Comparison of ENCODE assay signal across 9 cellular contexts in the genomic region with DNA sequence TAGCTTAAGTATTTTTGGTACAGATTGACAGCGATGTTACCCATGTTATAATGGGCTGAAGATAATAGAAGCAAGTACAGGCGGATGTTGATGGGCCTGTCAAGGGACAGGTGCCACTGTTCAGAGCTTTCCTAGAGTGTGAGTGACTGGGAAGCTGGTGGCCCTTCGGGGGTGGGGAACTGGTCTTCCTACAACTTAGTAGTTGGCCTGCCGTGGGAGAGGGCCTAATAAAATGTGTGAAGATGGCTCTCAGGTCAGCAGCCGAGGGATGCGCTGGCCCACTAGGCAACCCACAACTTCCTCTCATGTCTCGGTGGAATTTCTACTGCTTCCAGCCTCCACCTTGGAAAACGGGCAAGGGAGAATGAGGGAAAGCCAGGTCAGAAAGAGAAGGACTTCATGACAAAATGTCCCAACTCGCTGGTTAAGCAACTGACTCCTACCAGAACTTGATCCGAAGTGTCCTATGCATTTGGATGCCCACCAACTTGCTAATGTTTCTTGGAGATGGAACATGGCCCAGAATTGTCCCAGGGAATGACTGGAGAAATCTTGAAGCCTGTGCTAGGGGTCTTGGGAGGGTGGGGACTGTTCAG. TPM values are rescaled to one million over a fixed set of nuclear protein-coding genes. Genes with fewer than 3 reads are reported as not detected.
A peak's percentile ranks its signal among the peaks of the same experiment; 100 is the strongest.
DNase-seq lines count a peak whose midpoint lies in the region; ATAC-seq, FAIRE-seq and TF ChIP-seq lines count a peak whose summit lies in the region.
"Had no signal": no experiment of that assay in that cellular context is flagged by ENCODE, and none has a peak within 500 bp of the region (broad histone marks: within the 10 kb centered on the region; RNA-seq: fewer than 3 reads in every experiment).

No MANE protein-coding gene starts in this region.

- no peak overlapping the region for H3K9ac ChIP-seq in H1 (replicated peaks in 1 of 4; ENCODE audit: extremely low read depth in 1 of 4, low read depth in 3 of 4, low read length in 3 of 4)

- ATAC-seq in GM18498 (IDR thresholded peaks at IDR 0.05; ENCODE audit: unreplicated experiment) (no peak), GM21619 (IDR thresholded peaks at IDR 0.05; ENCODE audit: unreplicated experiment) (no peak)

- TF ChIP-seq POLR2A in NB4 (IDR thresholded peaks at IDR 0.05; ENCODE audit: extremely low read depth, insufficient read length) (no peak), H1 (IDR thresholded peaks at IDR 0.05; ENCODE audit: control extremely low read depth in 1 of 2, low read depth in 2 of 2, low read length in 2 of 2) (no peak)

- no peaks in the 10 kb centered on the region for H3K79me2 ChIP-seq in H1 (ENCODE audit: control insufficient read depth in 1 of 2, insufficient read depth in 2 of 2, low read length in 2 of 2)
- peaks cover 43% of the 10 kb centered on the region for H3K79me2 ChIP-seq in osteoblast (ENCODE audit: insufficient read depth, low read length)

- WGBS in H1 (ENCODE audit: extremely low coverage in 1 of 2, insufficient coverage in 1 of 2, insufficient read length in 1 of 2, insufficient replicate concordance in 2 of 2, low coverage in 1 of 2, low lambda C conversion rate in 2 of 2, missing lambda C conversion rate in 1 of 2), 2 experiments = 94% methylated on average over 10 of the region's 10 CpGs; no CpG with 5 or more reads in 1 of the 2 experiments

- peaks cover 2% of the 10 kb centered on the region; the same call in 1 of the 2 replicates for H3K79me1 ChIP-seq in H1 (ENCODE audit: low read depth, low read length)

- H3K4me2 ChIP-seq in H1 (ENCODE audit: insufficient read depth in 1 of 2, low read depth in 2 of 2, low read length in 2 of 2) = peak overlapping the region; percentile 71 to 75
- peak overlapping the region; percentile 92 for H3K4me2 ChIP-seq in osteoblast (ENCODE audit: insufficient read depth, low read length)

- H3K56ac ChIP-seq in H1 (replicated peaks; ENCODE audit: insufficient read length, low read depth, low read length) = no peak overlapping the region

- H3K27me3 ChIP-seq in CD4-positive, alpha-beta memory T cell (ENCODE audit: insufficient read depth, low read length) = no peaks in the 10 kb centered on the region
- H3K27me3 ChIP-seq in H1 (replicated peaks in 1 of 4; ENCODE audit: control insufficient read depth in 3 of 4, extremely low read depth in 1 of 4, insufficient read depth in 3 of 4, low read length in 3 of 4) = peaks cover 0 to 8% (median 6%) of the 10 kb centered on the region in 4 experiments; a peak in 4 of 7 replicates
- H3K27me3 ChIP-seq in osteoblast (ENCODE audit: insufficient read depth, low read length) = no peaks in the 10 kb centered on the region

- H3K9me3 ChIP-seq in CD4-positive, alpha-beta memory T cell (ENCODE audit: control insufficient read depth in 1 of 2, low read length in 2 of 2) = no peaks in the 10 kb centered on the region
- H3K9me3 ChIP-seq in H1 (ENCODE audit: insufficient read depth in 2 of 2, low read depth in 1 of 2, low read length in 1 of 2) (no peaks in the 10 kb centered on the region), osteoblast (ENCODE audit: low read depth, low read length) (no peaks in the 10 kb centered on the region)
- H3K9me3 ChIP-seq: mucosa of descending colon had no signal

- peak overlapping the region; percentile 30 to 56 for H3K4me3 ChIP-seq in CD4-positive, alpha-beta memory T cell (ENCODE audit: low read length in 2 of 2)
- peak overlapping the region; percentile 78 for H3K4me3 ChIP-seq in NB4 (ENCODE audit: low read depth, low read length)
- peak overlapping the region in 2 of 4 experiments; percentile 56 to 83; a peak in 3 of 8 replicates for H3K4me3 ChIP-seq in H1 (ENCODE audit: extremely low read depth in 1 of 4, insufficient read depth in 2 of 4, low read depth in 3 of 4, low read length in 4 of 4)
- peak overlapping the region; percentile 85 for H3K4me3 ChIP-seq in osteoblast (ENCODE audit: insufficient read depth, low read length)

- CTCF ChIA-PET in CD4-positive, alpha-beta memory T cell (lab: Charles Lee; ENCODE audit: partially characterized antibody) = interaction anchor here (0.7 to 2.8 kb wide), 7 partner anchors 36 to 816 kb away, joined by 3 to 11 read pairs (median 3); a partner anchor contains a TSS
- CTCF ChIA-PET in H1 (lab: Charles Lee; ENCODE audit: partially characterized antibody) = interaction anchor here (1.0 to 1.8 kb wide), 6 partner anchors 8 to 37 kb away, joined by 3 to 7 read pairs (median 4); no protein-coding TSS in a partner anchor

- H3K4me3 Mint-ChIP-seq in CD4-positive, alpha-beta memory T cell = peak overlapping the region; percentile 70 to 90 (median 84)

- H3K27ac Mint-ChIP-seq in CD4-positive, alpha-beta memory T cell = peak overlapping the region; percentile 67 to 92 (median 83)

- TF ChIP-seq RAD21 in H1 (IDR thresholded peaks at IDR 0.05 in 1 of 2, conservative IDR thresholded peaks at IDR 0.05 in 1 of 2; ENCODE audit: low read depth in 2 of 2, low read length in 2 of 2) = no peak

- no peak overlapping the region for H2BK15ac ChIP-seq in H1 (ENCODE audit: low read length)

- H3K4ac ChIP-seq in H1 (replicated peaks; ENCODE audit: insufficient read length, low read depth, low read length) = no peak overlapping the region

- H3K36me3 Mint-ChIP-seq in CD4-positive, alpha-beta memory T cell = peaks cover 21 to 29% of the 10 kb centered on the region in 2 donors

- no peak overlapping the region for H2BK20ac ChIP-seq in H1 (ENCODE audit: low read length)

- peaks cover 30% of the 10 kb centered on the region for H3K4me1 ChIP-seq in CD4-positive, alpha-beta memory T cell (ENCODE audit: insufficient read depth, low read length)
- H3K4me1 ChIP-seq in H1 (replicated peaks in 1 of 4; ENCODE audit: control insufficient read depth in 3 of 4, insufficient read depth in 4 of 4, low read length in 3 of 4) (peaks cover 0 to 9% (median 1%) of the 10 kb centered on the region in 4 experiments; a peak in 1 of 7 replicates), osteoblast (ENCODE audit: insufficient read depth, low read length) (peaks cover 22% of the 10 kb centered on the region)

- H4K91ac ChIP-seq in H1 (replicated peaks; ENCODE audit: insufficient read length, low read length) = no peak overlapping the region

- H3K27me3 Mint-ChIP-seq in CD4-positive, alpha-beta memory T cell = no peaks in the 10 kb centered on the region

- no peak overlapping the region for H3K18ac ChIP-seq in H1 (ENCODE audit: extremely low read depth, low read length)

- no peak overlapping the region for H3K23ac ChIP-seq in H1 (ENCODE audit: insufficient read length)

- no peak overlapping the region for H2BK5ac ChIP-seq in H1 (ENCODE audit: low read depth, low read length)

- TF ChIP-seq EP300 in H1 (IDR thresholded peaks at IDR 0.05; ENCODE audit: borderline replicate concordance in 1 of 2, low read depth in 2 of 2, low read length in 2 of 2) = no peak

- H3K4me1 Mint-ChIP-seq in CD4-positive, alpha-beta memory T cell = peaks cover 21 to 55% (median 33%) of the 10 kb centered on the region in 4 donors

- H3K9me3 Mint-ChIP-seq in CD4-positive, alpha-beta memory T cell = no peaks in the 10 kb centered on the region

- no peak overlapping the region for H2AFZ ChIP-seq in H1 (ENCODE audit: low read length)
- no peak overlapping the region for H2AFZ ChIP-seq in osteoblast (ENCODE audit: low read length)

- peaks cover 4% of the 10 kb centered on the region for H3K36me3 ChIP-seq in CD4-positive, alpha-beta memory T cell (ENCODE audit: insufficient read depth, low read length)
- H3K36me3 ChIP-seq in H1 (ENCODE audit: control insufficient read depth in 2 of 4, insufficient read depth in 4 of 4, low read length in 3 of 4) = peaks cover 0 to 8% (median 3%) of the 10 kb centered on the region in 4 experiments; a peak in 3 of 8 replicates
- peaks cover 35% of the 10 kb centered on the region for H3K36me3 ChIP-seq in osteoblast (ENCODE audit: insufficient read depth, low read length)

- intact Hi-C loops in CD4-positive, alpha-beta memory T cell (cut with micrococcal nuclease) = no loop called here

- POLR2A ChIA-PET in CD4-positive, alpha-beta memory T cell (lab: Charles Lee; ENCODE audit: partially characterized antibody) = interaction anchor here (1.0 to 4.6 kb wide), 14 partner anchors 9 to 285 kb away, joined by 3 to 29 read pairs (median 5); a partner anchor contains a TSS
- POLR2A ChIA-PET in H1 (lab: Charles Lee; ENCODE audit: partially characterized antibody) = interaction anchor here (0.7 to 2.1 kb wide), 4 partner anchors 12 to 29 kb away, joined by 3 to 6 read pairs (median 4); no protein-coding TSS in a partner anchor

- H2AK5ac ChIP-seq in H1 (ENCODE audit: low read depth, low read length) = no peak overlapping the region

- H3K27ac ChIP-seq in CD4-positive, alpha-beta memory T cell (ENCODE audit: low read depth, low read length) = peak overlapping the region; percentile 66
- H3K27ac ChIP-seq in H1 (ENCODE audit: low read depth, low read length) (no peak overlapping the region), osteoblast (ENCODE audit: low read depth, low read length) (no peak overlapping the region)

- TF ChIP-seq CTCF in NB4 (IDR thresholded peaks at IDR 0.05; ENCODE audit: low read depth, low read length) (no peak), H1 (IDR thresholded peaks at IDR 0.05; ENCODE audit: control extremely low read depth in 1 of 3, insufficient read depth in 1 of 3, low read depth in 1 of 3, low read length in 3 of 3) (no peak), osteoblast (IDR thresholded peaks at IDR 0.05; ENCODE audit: extremely low read depth, low read depth, low read length) (no peak)

- H4K20me1 ChIP-seq in H1 (replicated peaks in 1 of 2; ENCODE audit: control insufficient read depth in 1 of 2, insufficient read depth in 2 of 2, low read length in 2 of 2) (no peaks in the 10 kb centered on the region), osteoblast (ENCODE audit: insufficient read depth, low read length) (peaks cover 12% of the 10 kb centered on the region)

- H3K23me2 ChIP-seq in H1 (ENCODE audit: low read depth, low read length) = peaks cover 2% of the 10 kb centered on the region; the same call in 1 of the 2 replicates

- no peak for FAIRE-seq in H1 (lab: Jason Lieb, UNC)

- no peak overlapping the region for H3K14ac ChIP-seq in H1 (ENCODE audit: insufficient read length)

- no peak for DNase-seq in CD4-positive, alpha-beta memory T cell
- peak; percentile 25 for DNase-seq in NB4 (ENCODE audit: low read depth)
- DNase-seq in H1 (ENCODE audit: low read depth in 1 of 2, low spot score in 2 of 2) = no peak
- DNase-seq in osteoblast (ENCODE audit: insufficient read length, low spot score, missing footprints) = no peak
- no peak for DNase-seq in NCI-H2171 (lab: John Stamatoyannopoulos, UW)
- DNase-seq in KG1 (lab: John Stamatoyannopoulos, UW) = no peak

- H4K5ac ChIP-seq in H1 (ENCODE audit: insufficient read length, low read depth, low read length) = no peak overlapping the region

- H4K8ac ChIP-seq in H1 (ENCODE audit: extremely low read depth, insufficient read depth, low read length) = no peak overlapping the region

- no peak overlapping the region for H2BK120ac ChIP-seq in H1 (replicated peaks; ENCODE audit: low read depth, low read length)

- H2BK12ac ChIP-seq in H1 (ENCODE audit: low read depth, low read length) = no peak overlapping the region

RNA-seq across cellular contexts. Expression of a gene that starts 1.4 kb away (rescaled TPM):
- 10 to 100 TPM; 20.9 to 24.1 TPM for total RNA-seq in CD4-positive, alpha-beta memory T cell
- polyA plus RNA-seq in CD4-positive, alpha-beta memory T cell = 10 to 100 TPM; 34.4 to 54.9 TPM
- 31.0 and 34.2 TPM in 2 replicates for total RNA-seq in H1 (2021; fragmentation: NEBNext Ultra II Directional; extraction: Animal tissue kit (Norgen Biotek cat#: 25700))
- polyA plus RNA-seq in H1 (2011; rRNA removed) = 14.4 and 19.4 TPM in 2 replicates
- polyA plus RNA-seq in H1 (2011; cell fraction: cytosol; rRNA removed) = 18.8 TPM
- 14.0 TPM for polyA plus RNA-seq in H1 (2011; cell fraction: nucleus; rRNA removed)
- polyA plus RNA-seq in H1 (2012, experiment 1 of 2) = 33.1 to 37.1 TPM (median 34.0 TPM) in 4 replicates
- polyA plus RNA-seq in H1 (2012, experiment 2 of 2) = 9.1 TPM
- 29.6 TPM for polyA plus RNA-seq in H1 (2013, experiment 1 of 2)
- 28.7 TPM for polyA plus RNA-seq in H1 (2013, experiment 2 of 2)
- 27.1 and 28.8 TPM in 2 replicates for polyA minus RNA-seq in H1 (2011; rRNA and poly(A)+ RNA removed)
- 25.6 TPM for polyA minus RNA-seq in H1 (2011; cell fraction: cytosol; rRNA and poly(A)+ RNA removed)
- 30.7 TPM for polyA minus RNA-seq in H1 (2011; cell fraction: nucleus; rRNA and poly(A)+ RNA removed)
- total RNA-seq in osteoblast = 42.3 and 54.8 TPM in 2 replicates
